In the genomic region with DNA sequence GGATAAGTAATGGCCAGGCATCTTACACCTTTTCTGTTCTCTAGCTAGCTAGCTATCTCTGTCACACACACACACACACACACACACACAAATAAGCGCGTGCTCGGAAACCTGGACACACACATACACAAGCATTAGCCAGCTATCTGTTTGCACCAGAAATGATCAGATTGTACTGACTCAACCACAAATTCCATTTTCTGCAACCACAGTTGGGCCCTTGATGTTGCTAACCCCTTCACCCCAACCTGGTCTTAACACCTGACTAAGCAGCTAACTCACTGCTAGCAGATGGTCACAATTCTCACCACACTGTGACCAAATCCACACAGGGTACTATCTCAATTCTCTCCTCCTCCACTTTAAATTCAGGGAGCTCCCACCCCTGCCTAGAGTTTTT, we compare ENCODE assay signal across 35 cellular contexts.
DNase-seq lines count a peak whose midpoint lies in the region; ATAC-seq and FAIRE-seq lines count a peak whose summit lies in the region.
"Had no signal": no experiment of that assay in that cellular context is flagged by ENCODE, and none has a peak within 500 bp of the region (broad histone marks: within the 10 kb centered on the region; RNA-seq: fewer than 3 reads in every experiment).

No MANE protein-coding gene starts in this region.

- peak; percentile 68 for ATAC-seq in GM18498 (IDR thresholded peaks at IDR 0.05; ENCODE audit: unreplicated experiment)
- ATAC-seq in GM19468 (IDR thresholded peaks at IDR 0.05; ENCODE audit: extremely low read depth, unreplicated experiment) = peak; percentile 38
- ATAC-seq in activated CD8-positive, alpha-beta memory T cell treated with anti-CD3 and anti-CD28 coated beads, Interleukin-2, amount 10 ng/mL, durations not matched to agents 7 days and 5 days = no peak
- ATAC-seq: right cardiac atrium had no signal

- peak; percentile 12 for DNase-seq in MV-4-11 (lab: John Stamatoyannopoulos, UW)
- peak; percentile 68 for DNase-seq in kidney tubule cell (ENCODE audit: low spot score)
- no peak for DNase-seq in activated CD8-positive, alpha-beta memory T cell treated with anti-CD3 and anti-CD28 coated beads, Interleukin-2, amount 10 ng/mL, durations not matched to agents 7 days and 5 days
- no peak for DNase-seq in frontal cortex (ENCODE audit: low spot score in 2 of 2)
- DNase-seq in DMS79 treated with DMSO at 0.1 percent for 48 hours (lab: John Stamatoyannopoulos, UW) = no peak
- DNase-seq: activated CD4-positive, alpha-beta T cell treated with anti-CD3 and anti-CD28 coated beads for 48 hours; activated T-cell treated with anti-CD3 and anti-CD28 coated beads for 4 hours; amygdala; BE2C; dorsolateral prefrontal cortex; foreskin fibroblast; GDM1; HCEC 1CT; kidney glomerular epithelial cell; lower lobe of right lung; midbrain; naive thymus-derived CD4-positive, alpha-beta T cell; NCI-H1436; NCI-H2081; NCI-H2227 treated with DMSO at 0.1 percent for 48 hours; NCI-H748 treated with DMSO at 0.1 percent for 48 hours; posterior cingulate gyrus; right cardiac atrium; RPMI8226; SJCRH30; stimulated activated CD4-positive, alpha-beta T cell treated with anti-CD3 and anti-CD28 coated beads, Interleukin-1b, Interleukin-23, amount 100 ng/mL, for 48 hours; T-helper 9 cell; tibial artery; WERI-Rb-1 had no signal

- H3K27me3 Mint-ChIP-seq in activated CD8-positive, alpha-beta memory T cell treated with anti-CD3 and anti-CD28 coated beads, Interleukin-2, amount 10 ng/mL, durations not matched to agents 7 days and 5 days = peaks cover 52% of the 10 kb centered on the region

- H3K4me1 Mint-ChIP-seq in activated CD8-positive, alpha-beta memory T cell treated with anti-CD3 and anti-CD28 coated beads, Interleukin-2, amount 10 ng/mL, durations not matched to agents 7 days and 5 days = peaks cover 6% of the 10 kb centered on the region
- H3K4me1 Mint-ChIP-seq: activated naive CD4-positive, alpha-beta T cell treated with anti-CD3 and anti-CD28 coated beads, Interleukin-2, amount 50 U/mL, for 24 hours; IgD-negative memory B cell; naive thymus-derived CD4-positive, alpha-beta T cell had no signal

- CTCF ChIA-PET in activated CD8-positive, alpha-beta memory T cell treated with anti-CD3 and anti-CD28 coated beads, Interleukin-2, amount 10 ng/mL, durations not matched to agents 7 days and 5 days (lab: Charles Lee) = interaction anchor here (1.3 kb wide), 1 partner anchor 132 kb away, joined by 3 read pairs; no protein-coding TSS in a partner anchor

- H3K9me3 Mint-ChIP-seq in activated CD8-positive, alpha-beta memory T cell treated with anti-CD3 and anti-CD28 coated beads, Interleukin-2, amount 10 ng/mL, durations not matched to agents 7 days and 5 days (ENCODE audit: low read depth) = no peaks in the 10 kb centered on the region
- H3K9me3 Mint-ChIP-seq: activated naive CD4-positive, alpha-beta T cell treated with anti-CD3 and anti-CD28 coated beads, Interleukin-2, amount 50 U/mL, for 24 hours; activated T-helper 2 cell treated with anti-CD3 and anti-CD28 coated beads, Interferon-gamma antibody, Interleukin-2, Interleukin-4, amounts not matched to agents 10 μg/mL and 5 μg/mL and 100 μg/mL, durations not matched to agents 14 hours and 24 hours and 36 hours; IgD-negative memory B cell had no signal

- H3K36me3 Mint-ChIP-seq in activated CD8-positive, alpha-beta memory T cell treated with anti-CD3 and anti-CD28 coated beads, Interleukin-2, amount 10 ng/mL, durations not matched to agents 7 days and 5 days = no peaks in the 10 kb centered on the region
- H3K36me3 Mint-ChIP-seq: activated naive CD4-positive, alpha-beta T cell treated with anti-CD3 and anti-CD28 coated beads, Interleukin-2, amount 50 U/mL, for 24 hours; IgD-negative memory B cell; naive thymus-derived CD4-positive, alpha-beta T cell had no signal

- H3K27ac Mint-ChIP-seq in activated CD8-positive, alpha-beta memory T cell treated with anti-CD3 and anti-CD28 coated beads, Interleukin-2, amount 10 ng/mL, durations not matched to agents 7 days and 5 days = no peak overlapping the region
- H3K27ac Mint-ChIP-seq: activated naive CD4-positive, alpha-beta T cell treated with anti-CD3 and anti-CD28 coated beads, Interleukin-2, amount 50 U/mL, for 24 hours; activated T-helper 2 cell treated with anti-CD3 and anti-CD28 coated beads, Interferon-gamma antibody, Interleukin-2, Interleukin-4, amounts not matched to agents 10 μg/mL and 5 μg/mL and 100 μg/mL, durations not matched to agents 14 hours and 24 hours and 36 hours; IgD-negative memory B cell had no signal

- FAIRE-seq in frontal cortex (lab: Jason Lieb, UNC) = no peak
- FAIRE-seq: endometrium had no signal

- no peak overlapping the region for H3K4me3 Mint-ChIP-seq in activated CD8-positive, alpha-beta memory T cell treated with anti-CD3 and anti-CD28 coated beads, Interleukin-2, amount 10 ng/mL, durations not matched to agents 7 days and 5 days
- H3K4me3 Mint-ChIP-seq: activated naive CD4-positive, alpha-beta T cell treated with anti-CD3 and anti-CD28 coated beads, Interleukin-2, amount 50 U/mL, for 24 hours; IgD-negative memory B cell; naive thymus-derived CD4-positive, alpha-beta T cell had no signal

Comparison
In these comparisons a context has a peak if more than half of its experiments do, and no peak if none do; other contexts are left out.
1. DNase-seq: peak in MV-4-11 (single experiment) and kidney tubule cell (single experiment); none in activated CD8-positive, alpha-beta memory T cell treated with anti-CD3 and anti-CD28 coated beads, Interleukin-2, amount 10 ng/mL, durations not matched to agents 7 days and 5 days (single experiment), frontal cortex (0 of 2) and DMS79 treated with DMSO at 0.1 percent for 48 hours (single experiment).